Comparison of ENCODE assay signal across 1 cellular context in the genomic region with DNA sequence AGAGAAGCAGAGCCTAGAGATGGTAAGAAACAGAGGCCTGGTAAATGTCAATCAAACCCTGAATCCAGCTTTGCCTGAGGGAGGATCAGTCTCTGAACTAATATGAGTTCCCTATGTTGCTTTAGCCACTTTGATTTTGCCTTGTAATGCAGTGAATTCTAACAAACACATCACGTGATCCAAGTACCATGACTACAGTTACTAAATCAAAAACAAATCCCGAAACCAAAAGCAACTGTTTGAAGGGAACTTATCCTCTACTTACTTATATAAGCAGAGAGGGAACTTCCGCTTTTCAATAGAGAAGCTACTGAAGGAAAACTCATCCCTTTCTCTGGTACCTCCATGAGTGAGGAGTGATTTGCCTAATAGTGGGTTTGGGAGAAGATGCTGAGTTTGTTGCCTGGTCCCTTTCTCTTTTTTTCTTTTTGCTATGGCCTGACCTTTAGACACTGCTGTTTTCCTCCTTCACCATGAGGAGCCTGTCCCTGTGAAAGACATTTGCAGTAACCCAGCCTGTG.
TF ChIP-seq lines count a peak whose summit lies in the region.

No MANE protein-coding gene starts in this region.

TF ChIP-seq in HepG2, 621 proteins besides CTCF, POLR2A, EP300 and RAD21:
- TF ChIP-seq, protein P1, sequence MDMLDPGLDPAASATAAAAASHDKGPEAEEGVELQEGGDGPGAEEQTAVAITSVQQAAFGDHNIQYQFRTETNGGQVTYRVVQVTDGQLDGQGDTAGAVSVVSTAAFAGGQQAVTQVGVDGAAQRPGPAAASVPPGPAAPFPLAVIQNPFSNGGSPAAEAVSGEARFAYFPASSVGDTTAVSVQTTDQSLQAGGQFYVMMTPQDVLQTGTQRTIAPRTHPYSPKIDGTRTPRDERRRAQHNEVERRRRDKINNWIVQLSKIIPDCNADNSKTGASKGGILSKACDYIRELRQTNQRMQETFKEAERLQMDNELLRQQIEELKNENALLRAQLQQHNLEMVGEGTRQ (IDR thresholded peaks at IDR 0.05; ENCODE audit: low read depth, low read length) = peak; percentile 87
- TF ChIP-seq, protein P1 (CRISPR knock-in tag; IDR thresholded peaks at IDR 0.05; ENCODE audit: borderline replicate concordance) = peak; percentile 48; the same call in 1 of the 2 replicates
- TF ChIP-seq RFX1 (IDR thresholded peaks at IDR 0.05) (peak; percentile 38; the same call in 1 of the 2 replicates), RAD51 (IDR thresholded peaks at IDR 0.05; ENCODE audit: borderline replicate concordance) (peak; percentile 93), RORA (CRISPR knock-in tag; IDR thresholded peaks at IDR 0.05) (no peak), LCORL (IDR thresholded peaks at IDR 0.05) (0 out of 2 replicates have a peak, but pooled peaks have one; percentile 37), LCORL (CRISPR knock-in tag; IDR thresholded peaks at IDR 0.05) (no peak), ZNF431 (CRISPR knock-in tag; IDR thresholded peaks at IDR 0.05; ENCODE audit: borderline replicate concordance, low read depth) (no peak), BHLHE40 (IDR thresholded peaks at IDR 0.05; ENCODE audit: low read length) (peak; percentile 29; the same call in 1 of the 2 replicates)
